ENCODE assay signal across 9 cellular contexts in genomic region chr15:48940508-48940907, GRCh38. TPM values are rescaled to one million over a fixed set of nuclear protein-coding genes. Genes with fewer than 3 reads are reported as not detected.
DNase-seq lines count a peak whose midpoint lies in the region; ATAC-seq and TF ChIP-seq lines count a peak whose summit lies in the region.
"Had no signal": no experiment of that assay in that cellular context is flagged by ENCODE, and none has a peak within 500 bp of the region (broad histone marks: within the 10 kb centered on the region; RNA-seq: fewer than 3 reads in every experiment).

No MANE protein-coding gene starts in this region.

- ATAC-seq in activated naive CD8-positive, alpha-beta T cell treated with anti-CD3 and anti-CD28 coated beads, Interleukin-2, amount 50 U/mL, for 24 hours = peak; percentile 90
- ATAC-seq in HG02938 (IDR thresholded peaks at IDR 0.05; ENCODE audit: unreplicated experiment) = peak; percentile 97
- ATAC-seq in stimulated activated naive CD8-positive, alpha-beta T cell treated with anti-CD3 and anti-CD28 coated beads, Interleukin-15, Interleukin-2, amounts not matched to agents 100 U/mL and 50 U/mL, for 24 hours = peak; percentile 85

- no peak for DNase-seq in activated naive CD8-positive, alpha-beta T cell treated with anti-CD3 and anti-CD28 coated beads, Interleukin-2, amount 50 U/mL, for 24 hours
- no peak for DNase-seq in activated naive CD8-positive, alpha-beta T cell treated with anti-CD3 and anti-CD28 coated beads for 36 hours
- peak; percentile 53 for DNase-seq in activated CD4-positive, alpha-beta memory T cell treated with anti-CD3 and anti-CD28 coated beads, Interleukin-2, amount 10 ng/mL, durations not matched to agents 7 days and 5 days
- DNase-seq in stimulated activated naive CD8-positive, alpha-beta T cell treated with anti-CD3 and anti-CD28 coated beads, Interleukin-15, Interleukin-2, amounts not matched to agents 100 U/mL and 50 U/mL, for 24 hours = no peak
- DNase-seq in activated CD8-positive, alpha-beta memory T cell treated with anti-CD3 and anti-CD28 coated beads, Interleukin-2, amount 50 U/mL, for 48 hours = no peak
- DNase-seq in Ammon's horn (ENCODE audit: low spot score) (no peak), sigmoid colon (no peak)

- H3K36me3 Mint-ChIP-seq in activated naive CD8-positive, alpha-beta T cell treated with anti-CD3 and anti-CD28 coated beads, Interleukin-2, amount 50 U/mL, for 24 hours (ENCODE audit: low read depth) = peaks cover 10% of the 10 kb centered on the region
- peaks cover 2% of the 10 kb centered on the region for H3K36me3 Mint-ChIP-seq in activated naive CD8-positive, alpha-beta T cell treated with anti-CD3 and anti-CD28 coated beads for 36 hours
- H3K36me3 Mint-ChIP-seq in activated CD4-positive, alpha-beta memory T cell treated with anti-CD3 and anti-CD28 coated beads, Interleukin-2, amount 10 ng/mL, durations not matched to agents 7 days and 5 days (ENCODE audit: low read depth) = peaks cover 7% of the 10 kb centered on the region

- peaks cover 43% of the 10 kb centered on the region for H3K4me1 Mint-ChIP-seq in activated naive CD8-positive, alpha-beta T cell treated with anti-CD3 and anti-CD28 coated beads, Interleukin-2, amount 50 U/mL, for 24 hours
- peaks cover 6% of the 10 kb centered on the region for H3K4me1 Mint-ChIP-seq in activated naive CD8-positive, alpha-beta T cell treated with anti-CD3 and anti-CD28 coated beads for 36 hours
- H3K4me1 Mint-ChIP-seq in activated CD4-positive, alpha-beta memory T cell treated with anti-CD3 and anti-CD28 coated beads, Interleukin-2, amount 10 ng/mL, durations not matched to agents 7 days and 5 days = peaks cover 29% of the 10 kb centered on the region

- H3K27me3 ChIP-seq in sigmoid colon = no peaks in the 10 kb centered on the region

- H3K4me3 Mint-ChIP-seq in activated naive CD8-positive, alpha-beta T cell treated with anti-CD3 and anti-CD28 coated beads, Interleukin-2, amount 50 U/mL, for 24 hours = peak overlapping the region; percentile 23
- H3K4me3 Mint-ChIP-seq in activated naive CD8-positive, alpha-beta T cell treated with anti-CD3 and anti-CD28 coated beads for 36 hours = no peak overlapping the region
- peak overlapping the region; percentile 11 for H3K4me3 Mint-ChIP-seq in activated CD4-positive, alpha-beta memory T cell treated with anti-CD3 and anti-CD28 coated beads, Interleukin-2, amount 10 ng/mL, durations not matched to agents 7 days and 5 days
- H3K4me3 Mint-ChIP-seq: T-helper 1 cell treated with Interleukin-12 subunit alpha and Interleukin-12 subunit beta and Interleukin-4 antibody, amounts not matched to agents 30 μg/mL and 1 μg/mL, for 36 hours had no signal

- 66 to 77% methylated on average over 6 of the region's 6 CpGs for WGBS in sigmoid colon, 2 donors

- H3K4me1 ChIP-seq in sigmoid colon = no peaks in the 10 kb centered on the region

- H3K9me3 Mint-ChIP-seq in activated naive CD8-positive, alpha-beta T cell treated with anti-CD3 and anti-CD28 coated beads, Interleukin-2, amount 50 U/mL, for 24 hours = peaks cover 8% of the 10 kb centered on the region
- H3K9me3 Mint-ChIP-seq in activated naive CD8-positive, alpha-beta T cell treated with anti-CD3 and anti-CD28 coated beads for 36 hours = no peaks in the 10 kb centered on the region
- no peaks in the 10 kb centered on the region for H3K9me3 Mint-ChIP-seq in activated CD4-positive, alpha-beta memory T cell treated with anti-CD3 and anti-CD28 coated beads, Interleukin-2, amount 10 ng/mL, durations not matched to agents 7 days and 5 days
- H3K9me3 Mint-ChIP-seq: T-helper 1 cell treated with Interleukin-12 subunit alpha and Interleukin-12 subunit beta and Interleukin-4 antibody, amounts not matched to agents 30 μg/mL and 1 μg/mL, for 36 hours had no signal

- intact Hi-C loops in sigmoid colon (cut with DNase I) = no loop called here

- no peaks in the 10 kb centered on the region for H3K9me3 ChIP-seq in sigmoid colon

- POLR2A ChIA-PET in activated CD4-positive, alpha-beta memory T cell treated with anti-CD3 and anti-CD28 coated beads, Interleukin-2, amount 10 ng/mL, durations not matched to agents 7 days and 5 days (lab: Charles Lee) = interaction anchor here (0.9 to 1.4 kb wide), 6 partner anchors 13 to 63 kb away, joined by 3 to 5 read pairs (median 4); partner anchors contain the start of genes EID1 and SHC4

- TF ChIP-seq EP300 in sigmoid colon (IDR thresholded peaks at IDR 0.05) = no peak

- H3K27ac ChIP-seq in sigmoid colon = no peak overlapping the region

- H3K36me3 ChIP-seq in sigmoid colon = no peaks in the 10 kb centered on the region

- TF ChIP-seq CTCF in sigmoid colon (IDR thresholded peaks at IDR 0.05) = no peak

- H3K27ac Mint-ChIP-seq in activated naive CD8-positive, alpha-beta T cell treated with anti-CD3 and anti-CD28 coated beads, Interleukin-2, amount 50 U/mL, for 24 hours = peak overlapping the region; percentile 77
- H3K27ac Mint-ChIP-seq in activated naive CD8-positive, alpha-beta T cell treated with anti-CD3 and anti-CD28 coated beads for 36 hours = no peak overlapping the region
- H3K27ac Mint-ChIP-seq in activated CD4-positive, alpha-beta memory T cell treated with anti-CD3 and anti-CD28 coated beads, Interleukin-2, amount 10 ng/mL, durations not matched to agents 7 days and 5 days = peak overlapping the region; percentile 63
- H3K27ac Mint-ChIP-seq: T-helper 1 cell treated with Interleukin-12 subunit alpha and Interleukin-12 subunit beta and Interleukin-4 antibody, amounts not matched to agents 30 μg/mL and 1 μg/mL, for 36 hours had no signal

- no peak overlapping the region for H3K4me3 ChIP-seq in sigmoid colon

- CTCF ChIA-PET in activated CD4-positive, alpha-beta memory T cell treated with anti-CD3 and anti-CD28 coated beads, Interleukin-2, amount 10 ng/mL, durations not matched to agents 7 days and 5 days (lab: Charles Lee) = interaction anchor here (1.4 to 3.7 kb wide), 3 partner anchors 15 to 63 kb away, joined by 3 to 17 read pairs (median 4); partner anchors contain the start of gene EID1

- peaks cover 38% of the 10 kb centered on the region for H3K27me3 Mint-ChIP-seq in activated naive CD8-positive, alpha-beta T cell treated with anti-CD3 and anti-CD28 coated beads, Interleukin-2, amount 50 U/mL, for 24 hours
- H3K27me3 Mint-ChIP-seq in activated naive CD8-positive, alpha-beta T cell treated with anti-CD3 and anti-CD28 coated beads for 36 hours = peaks cover 50% of the 10 kb centered on the region
- H3K27me3 Mint-ChIP-seq in activated CD4-positive, alpha-beta memory T cell treated with anti-CD3 and anti-CD28 coated beads, Interleukin-2, amount 10 ng/mL, durations not matched to agents 7 days and 5 days = peaks cover 10% of the 10 kb centered on the region

- TF ChIP-seq POLR2A in sigmoid colon (IDR thresholded peaks at IDR 0.05) = no peak

RNA-seq across cellular contexts. Expression of gene SHC4, which starts 23.2 kb away (rescaled TPM):
- 1 to 10 TPM; 3.7 to 4.1 TPM for total RNA-seq in activated naive CD8-positive, alpha-beta T cell treated with anti-CD3 and anti-CD28 coated beads for 36 hours
- total RNA-seq in activated CD4-positive, alpha-beta memory T cell treated with anti-CD3 and anti-CD28 coated beads, Interleukin-2, amount 10 ng/mL, durations not matched to agents 7 days and 5 days = 1 to 10 TPM; 1.9 to 2.8 TPM
- 1 to 10 TPM; 2.1 to 4.6 (median 2.6) TPM for total RNA-seq in sigmoid colon
- polyA plus RNA-seq in sigmoid colon = under 1 TPM in 2 of 3 donors, not detected in 1; under 0.01 to 0.64 TPM
